In the genomic region with DNA sequence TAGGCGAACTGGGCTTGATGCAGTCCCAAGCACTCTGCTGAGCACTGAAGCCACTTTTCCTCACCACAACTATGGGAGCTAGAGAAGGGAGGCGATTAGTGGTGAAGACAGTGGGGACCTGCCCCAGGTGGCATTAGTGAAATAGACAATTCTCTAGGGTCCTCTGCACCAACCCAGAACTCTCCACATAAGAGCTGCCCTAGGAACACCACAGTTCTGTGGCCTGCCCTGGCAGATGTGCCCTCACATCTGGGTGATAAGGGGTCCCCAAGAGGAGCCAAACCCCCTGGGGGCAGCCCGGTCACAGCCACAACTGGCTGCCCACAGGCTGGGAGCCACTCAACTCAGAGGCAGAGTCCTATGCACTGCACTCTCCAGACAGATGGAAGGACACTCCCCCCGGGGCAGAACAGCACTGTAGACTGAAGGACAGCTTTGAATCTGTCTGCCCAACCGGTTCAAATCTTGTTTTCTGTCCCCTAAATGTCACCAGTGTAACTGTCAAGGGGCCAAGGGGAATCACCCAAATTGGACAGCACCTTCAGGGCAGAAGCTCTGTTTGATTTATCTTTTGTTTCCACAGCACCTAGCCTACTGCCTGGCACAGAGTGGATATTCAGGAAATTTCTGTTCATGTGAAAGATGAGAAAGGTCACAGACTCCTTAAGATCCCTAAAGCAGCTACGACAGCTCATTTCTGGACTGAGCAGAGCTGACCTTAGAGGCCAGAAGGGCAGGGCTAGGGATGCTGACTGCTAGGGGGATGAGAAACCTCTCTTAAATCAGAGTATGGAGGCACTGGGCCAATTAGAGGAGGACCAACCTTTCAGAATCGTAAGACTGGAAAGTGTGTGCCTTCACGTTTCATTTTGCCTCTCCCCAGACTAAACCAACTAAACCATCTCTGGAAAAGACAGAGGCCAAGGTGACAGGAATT, we compare ENCODE assay signal across 10 cellular contexts. TPM values are rescaled to one million over a fixed set of nuclear protein-coding genes. Genes with fewer than 3 reads are reported as not detected.
DNase-seq lines count a peak whose midpoint lies in the region; ATAC-seq and TF ChIP-seq lines count a peak whose summit lies in the region.
"Had no signal": no experiment of that assay in that cellular context is flagged by ENCODE, and none has a peak within 500 bp of the region (broad histone marks: within the 10 kb centered on the region; RNA-seq: fewer than 3 reads in every experiment).

No MANE protein-coding gene starts in this region.

- peak overlapping the region; percentile 30 for H3K4me2 ChIP-seq in OCI-LY7 (ENCODE audit: low read length)

- no peak overlapping the region for H2AFZ ChIP-seq in OCI-LY7 (ENCODE audit: low read length)

- H3K9me3 ChIP-seq in OCI-LY7 (ENCODE audit: low read length) (no peaks in the 10 kb centered on the region), upper lobe of right lung (no peaks in the 10 kb centered on the region)

- H3K27ac Mint-ChIP-seq in CD14-positive monocyte (peak overlapping the region in 6 of 7 donors; percentile 45 to 89 (median 56)), memory B cell (peak overlapping the region; percentile 100)

- H3K4me1 ChIP-seq in OCI-LY7 (ENCODE audit: insufficient read depth, low read length, poor library complexity, severe bottlenecking) (peaks cover 69% of the 10 kb centered on the region), upper lobe of right lung (peaks cover 28% of the 10 kb centered on the region)

- no peak for TF ChIP-seq CTCF in CD14-positive monocyte (IDR thresholded peaks at IDR 0.05)
- no peak for TF ChIP-seq CTCF in OCI-LY7 (conservative IDR thresholded peaks at IDR 0.05; ENCODE audit: low read length)
- no peak for TF ChIP-seq CTCF in upper lobe of right lung (IDR thresholded peaks at IDR 0.05)
- TF ChIP-seq CTCF in coronary artery (IDR thresholded peaks at IDR 0.05) = no peak

- no peaks in the 10 kb centered on the region for H3K27me3 ChIP-seq in upper lobe of right lung

- peak overlapping the region; percentile 50 for H3K27ac ChIP-seq in OCI-LY7 (ENCODE audit: low read depth, low read length, poor library complexity, severe bottlenecking)
- H3K27ac ChIP-seq in upper lobe of right lung = no peak overlapping the region
- peak overlapping the region in 1 of 2 donors; percentile 3 for H3K27ac ChIP-seq in coronary artery

- H3K9me3 Mint-ChIP-seq in CD14-positive monocyte (peaks cover 0 to 2% (median 0%) of the 10 kb centered on the region in 7 donors), memory B cell (no peaks in the 10 kb centered on the region)

- no peak overlapping the region for H3K4me3 Mint-ChIP-seq in CD14-positive monocyte
- H3K4me3 Mint-ChIP-seq in memory B cell = peak overlapping the region; percentile 76

- POLR2A ChIA-PET in OCI-LY7 (lab: Charles Lee) = interaction anchor here (0.6 to 5.7 kb wide), 7 partner anchors 9 to 57 kb away, joined by 3 to 33 read pairs (median 3); no protein-coding TSS in a partner anchor

- no peak overlapping the region for H3K4me3 ChIP-seq in OCI-LY7 (ENCODE audit: low read depth, low read length, poor library complexity, severe bottlenecking)
- no peak overlapping the region for H3K4me3 ChIP-seq in upper lobe of right lung
- no peak overlapping the region for H3K4me3 ChIP-seq in coronary artery

- H3K36me3 Mint-ChIP-seq in CD14-positive monocyte (peaks cover 44 to 53% of the 10 kb centered on the region in 2 donors), memory B cell (peaks cover 12% of the 10 kb centered on the region)

- no peaks in the 10 kb centered on the region for H3K9me2 ChIP-seq in OCI-LY7 (ENCODE audit: insufficient read depth, low read length)

- intact Hi-C loops in CD14-positive monocyte (cut with micrococcal nuclease) (no loop called here), OCI-LY7 (cut with micrococcal nuclease; ENCODE audit: unreplicated experiment) (no loop called here), upper lobe of right lung (cut with DNase I) (no loop called here)

- DNase-seq in CD14-positive monocyte (ENCODE audit: low spot score) (no peak), OCI-LY7 (ENCODE audit: low spot score) (no peak), memory B cell (ENCODE audit: low spot score in 2 of 2) (no peak), upper lobe of right lung (no peak), coronary artery (ENCODE audit: low spot score) (no peak), kidney glomerular epithelial cell (lab: John Stamatoyannopoulos, UW) (no peak)
- DNase-seq in activated effector memory CD4-positive, alpha-beta T cell treated with anti-CD3 and anti-CD28 coated beads, Interleukin-2, amount 50 U/mL, for 16 hours = no peak
- DNase-seq: activated CD4-positive, alpha-beta T cell treated with anti-CD3 and anti-CD28 coated beads, Interleukin-2, amount 50 U/mL, for 4 hours; stimulated activated CD8-positive, alpha-beta memory T cell treated with anti-CD3 and anti-CD28 coated beads, Interleukin-4, amount 100 ng/mL, for 48 hours had no signal

- H3K4me1 Mint-ChIP-seq in CD14-positive monocyte (peaks cover 18% of the 10 kb centered on the region), memory B cell (peaks cover 43% of the 10 kb centered on the region)

- CTCF ChIA-PET in OCI-LY7 (lab: Charles Lee; ENCODE audit: unreplicated experiment) = interaction anchor here (0.6 kb wide), 1 partner anchor 28 kb away, joined by 3 read pairs; no protein-coding TSS in a partner anchor

- peaks cover 0 to 2% (median 0%) of the 10 kb centered on the region in 3 donors for H3K27me3 Mint-ChIP-seq in CD14-positive monocyte (ENCODE audit: low read depth in 3 of 3)
- no peaks in the 10 kb centered on the region for H3K27me3 Mint-ChIP-seq in memory B cell

- peaks cover 29% of the 10 kb centered on the region for H3K79me2 ChIP-seq in OCI-LY7 (ENCODE audit: insufficient read depth, low read depth, low read length)

- ATAC-seq in GM21447 (IDR thresholded peaks at IDR 0.05; ENCODE audit: unreplicated experiment) (peak; percentile 15), memory B cell (ENCODE audit: low read depth) (peak; percentile 23), upper lobe of right lung (no peak)

- H3K36me3 ChIP-seq in OCI-LY7 (ENCODE audit: insufficient read depth, low read length) (peaks cover 74% of the 10 kb centered on the region), upper lobe of right lung (peaks cover 18% of the 10 kb centered on the region)

- H4K20me1 ChIP-seq in OCI-LY7 (ENCODE audit: insufficient read depth, low read length) = no peaks in the 10 kb centered on the region

- BruUV-seq in OCI-LY7 (replicated peaks; lab: Mats Ljungman, UMichigan) = no TSS peak

RNA-seq across cellular contexts. Expression of a gene that starts 41.2 kb away (rescaled TPM):
- polyA plus RNA-seq in CD14-positive monocyte = 10 to 100 TPM in 1 of 2 donors, 1 to 10 TPM in 1; 7.3 to 10.2 TPM
- total RNA-seq in OCI-LY7 (2014; rRNA removed; shearing (Covaris generic)) = 17.8 and 20.5 TPM in 2 replicates
- total RNA-seq in OCI-LY7 (2022) = 33.3 and 33.4 TPM in 2 replicates
- total RNA-seq in upper lobe of right lung = 44.1 TPM
